29 cellular contexts compared by ENCODE assay signal in the genomic region with DNA sequence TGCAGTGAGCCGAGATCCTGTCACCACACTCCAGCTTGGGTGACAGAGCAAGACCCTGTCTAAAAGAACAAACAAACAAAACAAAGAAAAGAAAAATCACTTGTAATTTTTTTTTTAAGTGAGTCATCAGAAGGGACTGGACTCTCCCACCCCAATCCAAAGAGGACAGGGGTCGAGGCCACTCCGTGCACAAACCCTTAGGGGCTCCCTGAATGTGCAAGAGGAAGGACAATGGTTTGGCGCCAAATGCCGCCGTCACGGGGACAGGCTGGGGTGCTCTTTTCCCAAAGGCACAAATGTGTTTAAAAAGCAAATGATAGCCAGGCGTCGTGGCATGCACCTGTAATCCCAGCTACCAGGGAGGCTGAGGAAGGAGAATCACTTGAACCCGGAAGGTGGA.
"Had no signal": no experiment of that assay in that cellular context is flagged by ENCODE, and none has a peak within 500 bp of the region (broad histone marks: within the 10 kb centered on the region; RNA-seq: fewer than 3 reads in every experiment).

No MANE protein-coding gene starts in this region.

- H3K27ac Mint-ChIP-seq: activated CD4-positive, alpha-beta memory T cell treated with anti-CD3 and anti-CD28 coated beads for 36 hours; activated CD4-positive, alpha-beta T cell treated with anti-CD3 and anti-CD28 coated beads for 36 hours; activated CD4-positive, alpha-beta T cell treated with anti-CD3 and anti-CD28 coated beads, Interleukin-2, amount 10 ng/mL, durations not matched to agents 24 days and 14 days; activated CD8-positive, alpha-beta T cell treated with anti-CD3 and anti-CD28 coated beads, Interleukin-2, amount 10 ng/mL, durations not matched to agents 7 days and 5 days; activated naive CD8-positive, alpha-beta T cell treated with anti-CD3 and anti-CD28 coated beads for 36 hours; activated naive CD8-positive, alpha-beta T cell treated with anti-CD3 and anti-CD28 coated beads, Interleukin-2, amount 50 U/mL, for 24 hours; activated T-cell treated with anti-CD3 and anti-CD28 coated beads, Interleukin-2, amount 50 U/mL, for 24 hours; activated T-cell treated with anti-CD3 and anti-CD28 coated beads, Interleukin-2, amount 50 U/mL, for 72 hours; brain; dendritic cell treated with granulocyte-macrophage colony-stimulating factor and Interleukin-4, amounts not matched to agents 40 ng/mL and 50 ng/mL, for 4 days had no signal

- FAIRE-seq: bronchial epithelial cell, endometrium had no signal

- H3K4me1 Mint-ChIP-seq: activated CD4-positive, alpha-beta T cell treated with anti-CD3 and anti-CD28 coated beads for 36 hours; activated CD4-positive, alpha-beta T cell treated with anti-CD3 and anti-CD28 coated beads, Interleukin-2, amount 10 ng/mL, durations not matched to agents 24 days and 14 days; activated naive CD8-positive, alpha-beta T cell treated with anti-CD3 and anti-CD28 coated beads for 36 hours; activated naive CD8-positive, alpha-beta T cell treated with anti-CD3 and anti-CD28 coated beads, Interleukin-2, amount 50 U/mL, for 24 hours; central memory CD8-positive, alpha-beta T cell had no signal

- H3K27me3 ChIP-seq: adrenal gland, dorsolateral prefrontal cortex, gastroesophageal sphincter, heart right ventricle had no signal

- H3K4me3 ChIP-seq: adrenal gland, coronary artery, dorsolateral prefrontal cortex, gastroesophageal sphincter, heart right ventricle had no signal

- H3K4me3 Mint-ChIP-seq: activated CD4-positive, alpha-beta memory T cell treated with anti-CD3 and anti-CD28 coated beads for 36 hours; activated CD4-positive, alpha-beta T cell treated with anti-CD3 and anti-CD28 coated beads for 36 hours; activated CD4-positive, alpha-beta T cell treated with anti-CD3 and anti-CD28 coated beads, Interleukin-2, amount 10 ng/mL, durations not matched to agents 24 days and 14 days; activated CD8-positive, alpha-beta T cell treated with anti-CD3 and anti-CD28 coated beads, Interleukin-2, amount 10 ng/mL, durations not matched to agents 7 days and 5 days; activated naive CD8-positive, alpha-beta T cell treated with anti-CD3 and anti-CD28 coated beads for 36 hours; activated naive CD8-positive, alpha-beta T cell treated with anti-CD3 and anti-CD28 coated beads, Interleukin-2, amount 50 U/mL, for 24 hours; activated T-cell treated with anti-CD3 and anti-CD28 coated beads, Interleukin-2, amount 50 U/mL, for 24 hours; activated T-cell treated with anti-CD3 and anti-CD28 coated beads, Interleukin-2, amount 50 U/mL, for 72 hours; brain; central memory CD8-positive, alpha-beta T cell; dendritic cell treated with granulocyte-macrophage colony-stimulating factor and Interleukin-4, amounts not matched to agents 40 ng/mL and 50 ng/mL, for 4 days had no signal

- H3K9me3 ChIP-seq: adrenal gland, gastroesophageal sphincter, heart right ventricle had no signal

- H3K9me3 Mint-ChIP-seq: activated CD4-positive, alpha-beta memory T cell treated with anti-CD3 and anti-CD28 coated beads for 36 hours; activated CD4-positive, alpha-beta T cell treated with anti-CD3 and anti-CD28 coated beads, Interleukin-2, amount 10 ng/mL, durations not matched to agents 24 days and 14 days; activated naive CD8-positive, alpha-beta T cell treated with anti-CD3 and anti-CD28 coated beads for 36 hours; activated naive CD8-positive, alpha-beta T cell treated with anti-CD3 and anti-CD28 coated beads, Interleukin-2, amount 50 U/mL, for 24 hours; activated T-cell treated with anti-CD3 and anti-CD28 coated beads, Interleukin-2, amount 50 U/mL, for 24 hours; activated T-cell treated with anti-CD3 and anti-CD28 coated beads, Interleukin-2, amount 50 U/mL, for 72 hours; brain; central memory CD8-positive, alpha-beta T cell; dendritic cell treated with granulocyte-macrophage colony-stimulating factor and Interleukin-4, amounts not matched to agents 40 ng/mL and 50 ng/mL, for 4 days had no signal

- DNase-seq: activated CD4-positive, alpha-beta memory T cell treated with anti-CD3 and anti-CD28 coated beads for 36 hours; activated CD4-positive, alpha-beta T cell treated with anti-CD3 and anti-CD28 coated beads for 36 hours; activated CD4-positive, alpha-beta T cell treated with anti-CD3 and anti-CD28 coated beads, Interleukin-2, amount 10 ng/mL, durations not matched to agents 24 days and 14 days; activated CD4-positive, CD25-positive, alpha-beta regulatory T cell; activated CD4-positive, CD25-positive, alpha-beta regulatory T cell treated with anti-CD3 and anti-CD28 coated beads, Interleukin-2, amount 50 U/mL, for 72 hours; activated CD8-positive, alpha-beta memory T cell treated with anti-CD3 and anti-CD28 coated beads, Interleukin-2, amount 50 U/mL, for 48 hours; activated CD8-positive, alpha-beta T cell treated with anti-CD3 and anti-CD28 coated beads, Interleukin-2, amount 10 ng/mL, durations not matched to agents 7 days and 5 days; activated gamma-delta T cell; activated naive CD4-positive, alpha-beta T cell; activated naive CD4-positive, alpha-beta T cell treated with anti-CD3 and anti-CD28 coated beads, Interleukin-2, amount 50 U/mL, for 16 hours; activated naive CD8-positive, alpha-beta T cell treated with anti-CD3 and anti-CD28 coated beads for 36 hours; activated naive CD8-positive, alpha-beta T cell treated with anti-CD3 and anti-CD28 coated beads, Interleukin-2, amount 50 U/mL, for 24 hours; activated T-cell treated with anti-CD3 and anti-CD28 coated beads for 4 hours; activated T-cell treated with anti-CD3 and anti-CD28 coated beads, Interleukin-2, amount 50 U/mL, for 24 hours; activated T-cell treated with anti-CD3 and anti-CD28 coated beads, Interleukin-2, amount 50 U/mL, for 72 hours; adrenal gland; amygdala; aorta; dorsolateral prefrontal cortex; effector CD8-positive, alpha-beta T cell; heart right ventricle; T-helper 2 cell had no signal

- ATAC-seq: activated CD4-positive, alpha-beta T cell treated with anti-CD3 and anti-CD28 coated beads for 36 hours; activated CD8-positive, alpha-beta T cell treated with anti-CD3 and anti-CD28 coated beads, Interleukin-2, amount 10 ng/mL, durations not matched to agents 7 days and 5 days; activated naive CD8-positive, alpha-beta T cell treated with anti-CD3 and anti-CD28 coated beads, Interleukin-2, amount 50 U/mL, for 24 hours; activated T-cell treated with anti-CD3 and anti-CD28 coated beads, Interleukin-2, amount 50 U/mL, for 72 hours; gastroesophageal sphincter; heart right ventricle had no signal

- H3K27me3 Mint-ChIP-seq: activated CD4-positive, alpha-beta memory T cell treated with anti-CD3 and anti-CD28 coated beads for 36 hours; activated CD4-positive, alpha-beta T cell treated with anti-CD3 and anti-CD28 coated beads for 36 hours; activated CD4-positive, alpha-beta T cell treated with anti-CD3 and anti-CD28 coated beads, Interleukin-2, amount 10 ng/mL, durations not matched to agents 24 days and 14 days; activated naive CD8-positive, alpha-beta T cell treated with anti-CD3 and anti-CD28 coated beads for 36 hours; activated naive CD8-positive, alpha-beta T cell treated with anti-CD3 and anti-CD28 coated beads, Interleukin-2, amount 50 U/mL, for 24 hours; activated T-cell treated with anti-CD3 and anti-CD28 coated beads, Interleukin-2, amount 50 U/mL, for 24 hours; brain; central memory CD8-positive, alpha-beta T cell; dendritic cell treated with granulocyte-macrophage colony-stimulating factor and Interleukin-4, amounts not matched to agents 40 ng/mL and 50 ng/mL, for 4 days had no signal

- H3K27ac ChIP-seq: adrenal gland, coronary artery, dorsolateral prefrontal cortex, gastroesophageal sphincter, heart right ventricle had no signal
